ENCODE assay signal across 1 cellular context in genomic region chr16:50024684-50025543, GRCh38.
TF ChIP-seq lines count a peak whose summit lies in the region.

A gene with protein sequence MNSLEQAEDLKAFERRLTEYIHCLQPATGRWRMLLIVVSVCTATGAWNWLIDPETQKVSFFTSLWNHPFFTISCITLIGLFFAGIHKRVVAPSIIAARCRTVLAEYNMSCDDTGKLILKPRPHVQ (plus strand): TSS chr16:50025225. CDS start chr16:50025316, 91 bp downstream.

TF ChIP-seq in K562, 482 proteins besides CTCF, POLR2A, EP300 and RAD21 (continued from another document and continues in another):
- TF ChIP-seq TSHZ1 (CRISPR knock-in tag; IDR thresholded peaks at IDR 0.05) (no peak), FOXM1 (IDR thresholded peaks at IDR 0.05; ENCODE audit: low read depth) (peak; percentile 82), FOXM1 (CRISPR knock-in tag; IDR thresholded peaks at IDR 0.05; ENCODE audit: low read depth) (no peak), SETDB1 (IDR thresholded peaks at IDR 0.05; ENCODE audit: low read length) (no peak), ZNF354B (CRISPR knock-in tag; IDR thresholded peaks at IDR 0.05) (no peak), MYBL2 (IDR thresholded peaks at IDR 0.05; ENCODE audit: low read depth) (peak; percentile 81), MYBL2 (CRISPR knock-in tag; IDR thresholded peaks at IDR 0.05; ENCODE audit: borderline replicate concordance) (no peak), MAFK (IDR thresholded peaks at IDR 0.05; ENCODE audit: low read length) (no peak), ZNF41 (CRISPR knock-in tag; conservative IDR thresholded peaks at IDR 0.05) (no peak), ZNF57 (CRISPR knock-in tag; IDR thresholded peaks at IDR 0.05) (no peak), GABPB2 (CRISPR knock-in tag; conservative IDR thresholded peaks at IDR 0.05) (no peak), STAG1 (CRISPR knock-in tag; IDR thresholded peaks at IDR 0.05; ENCODE audit: borderline replicate concordance) (peak; percentile 85; the same call in 1 of the 2 replicates), MAFG (tag; conservative IDR thresholded peaks at IDR 0.05) (no peak), CEBPG (CRISPR knock-in tag; IDR thresholded peaks at IDR 0.05) (no peak), CEBPG (tag; conservative IDR thresholded peaks at IDR 0.05 in 1 of 2, IDR thresholded peaks at IDR 0.05 in 1 of 2) (no peak), C11orf30 (IDR thresholded peaks at IDR 0.05; ENCODE audit: low read depth) (peak; percentile 85), ATF1 (CRISPR knock-in tag; IDR thresholded peaks at IDR 0.05) (no peak; the same call in 1 of the 2 replicates), ATF1 (tag; IDR thresholded peaks at IDR 0.05) (peak; percentile 83), ZNF280A (IDR thresholded peaks at IDR 0.05; ENCODE audit: low read depth, partially characterized antibody) (no peak), USF1 (CRISPR knock-in tag; IDR thresholded peaks at IDR 0.05) (no peak), RNF2 (IDR thresholded peaks at IDR 0.05) (no peak), ZKSCAN8 (CRISPR knock-in tag; IDR thresholded peaks at IDR 0.05) (no peak), RBM25 (IDR thresholded peaks at IDR 0.05; ENCODE audit: low read depth, low read length, severe bottlenecking) (peak; percentile 99), PCBP1 (IDR thresholded peaks at IDR 0.05; ENCODE audit: low read depth, low read length, poor library complexity, severe bottlenecking) (no peak), ZNF77 (CRISPR knock-in tag; IDR thresholded peaks at IDR 0.05) (no peak), NEUROD1 (IDR thresholded peaks at IDR 0.05; ENCODE audit: borderline replicate concordance, low read depth, low read length, partially characterized antibody) (peak; percentile 99), HLTF (IDR thresholded peaks at IDR 0.05) (no peak), PTBP1 (IDR thresholded peaks at IDR 0.05; ENCODE audit: low read depth, low read length) (no peak), ZNF507 (tag; conservative IDR thresholded peaks at IDR 0.05) (no peak), MAFF (IDR thresholded peaks at IDR 0.05; ENCODE audit: low read length) (no peak), CBFA2T3 (IDR thresholded peaks at IDR 0.05) (0 out of 2 replicates have a peak, but pooled peaks have one; percentile 3), ZSCAN29 (IDR thresholded peaks at IDR 0.05) (no peak), JUND (IDR thresholded peaks at IDR 0.05; ENCODE audit: borderline replicate concordance, low read depth, low read length) (peak; percentile 66), JUND (tag; IDR thresholded peaks at IDR 0.05; ENCODE audit: borderline replicate concordance, low read depth, low read length) (no peak; the same call in 2 of the 3 replicates), CEBPB (tag; IDR thresholded peaks at IDR 0.05) (no peak), ZHX1 (conservative IDR thresholded peaks at IDR 0.05; ENCODE audit: low read length) (no peak), SAFB2 (IDR thresholded peaks at IDR 0.05; ENCODE audit: borderline replicate concordance, low read depth, low read length, severe bottlenecking) (no peak), ZNF23 (CRISPR knock-in tag; IDR thresholded peaks at IDR 0.05) (no peak), ZNF3 (CRISPR knock-in tag; IDR thresholded peaks at IDR 0.05) (no peak), SRSF9 (IDR thresholded peaks at IDR 0.05; ENCODE audit: borderline replicate concordance, low read depth, low read length) (no peak), RBM34 (IDR thresholded peaks at IDR 0.05; ENCODE audit: borderline replicate concordance, insufficient read depth, low read length) (no peak), THRAP3 (IDR thresholded peaks at IDR 0.05; ENCODE audit: borderline replicate concordance) (no peak), CLOCK (CRISPR knock-in tag; IDR thresholded peaks at IDR 0.05; ENCODE audit: borderline replicate concordance) (no peak)
- TF ChIP-seq, protein P1, sequence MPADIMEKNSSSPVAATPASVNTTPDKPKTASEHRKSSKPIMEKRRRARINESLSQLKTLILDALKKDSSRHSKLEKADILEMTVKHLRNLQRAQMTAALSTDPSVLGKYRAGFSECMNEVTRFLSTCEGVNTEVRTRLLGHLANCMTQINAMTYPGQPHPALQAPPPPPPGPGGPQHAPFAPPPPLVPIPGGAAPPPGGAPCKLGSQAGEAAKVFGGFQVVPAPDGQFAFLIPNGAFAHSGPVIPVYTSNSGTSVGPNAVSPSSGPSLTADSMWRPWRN (IDR thresholded peaks at IDR 0.05; ENCODE audit: low read depth) = no peak
- TF ChIP-seq, protein P2, sequence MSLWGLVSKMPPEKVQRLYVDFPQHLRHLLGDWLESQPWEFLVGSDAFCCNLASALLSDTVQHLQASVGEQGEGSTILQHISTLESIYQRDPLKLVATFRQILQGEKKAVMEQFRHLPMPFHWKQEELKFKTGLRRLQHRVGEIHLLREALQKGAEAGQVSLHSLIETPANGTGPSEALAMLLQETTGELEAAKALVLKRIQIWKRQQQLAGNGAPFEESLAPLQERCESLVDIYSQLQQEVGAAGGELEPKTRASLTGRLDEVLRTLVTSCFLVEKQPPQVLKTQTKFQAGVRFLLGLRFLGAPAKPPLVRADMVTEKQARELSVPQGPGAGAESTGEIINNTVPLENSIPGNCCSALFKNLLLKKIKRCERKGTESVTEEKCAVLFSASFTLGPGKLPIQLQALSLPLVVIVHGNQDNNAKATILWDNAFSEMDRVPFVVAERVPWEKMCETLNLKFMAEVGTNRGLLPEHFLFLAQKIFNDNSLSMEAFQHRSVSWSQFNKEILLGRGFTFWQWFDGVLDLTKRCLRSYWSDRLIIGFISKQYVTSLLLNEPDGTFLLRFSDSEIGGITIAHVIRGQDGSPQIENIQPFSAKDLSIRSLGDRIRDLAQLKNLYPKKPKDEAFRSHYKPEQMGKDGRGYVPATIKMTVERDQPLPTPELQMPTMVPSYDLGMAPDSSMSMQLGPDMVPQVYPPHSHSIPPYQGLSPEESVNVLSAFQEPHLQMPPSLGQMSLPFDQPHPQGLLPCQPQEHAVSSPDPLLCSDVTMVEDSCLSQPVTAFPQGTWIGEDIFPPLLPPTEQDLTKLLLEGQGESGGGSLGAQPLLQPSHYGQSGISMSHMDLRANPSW (CRISPR knock-in tag; IDR thresholded peaks at IDR 0.05) = no peak
- TF ChIP-seq, protein P3, sequence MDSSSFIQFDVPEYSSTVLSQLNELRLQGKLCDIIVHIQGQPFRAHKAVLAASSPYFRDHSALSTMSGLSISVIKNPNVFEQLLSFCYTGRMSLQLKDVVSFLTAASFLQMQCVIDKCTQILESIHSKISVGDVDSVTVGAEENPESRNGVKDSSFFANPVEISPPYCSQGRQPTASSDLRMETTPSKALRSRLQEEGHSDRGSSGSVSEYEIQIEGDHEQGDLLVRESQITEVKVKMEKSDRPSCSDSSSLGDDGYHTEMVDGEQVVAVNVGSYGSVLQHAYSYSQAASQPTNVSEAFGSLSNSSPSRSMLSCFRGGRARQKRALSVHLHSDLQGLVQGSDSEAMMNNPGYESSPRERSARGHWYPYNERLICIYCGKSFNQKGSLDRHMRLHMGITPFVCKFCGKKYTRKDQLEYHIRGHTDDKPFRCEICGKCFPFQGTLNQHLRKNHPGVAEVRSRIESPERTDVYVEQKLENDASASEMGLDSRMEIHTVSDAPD (CRISPR knock-in tag; IDR thresholded peaks at IDR 0.05) = no peak
- TF ChIP-seq, protein P4, sequence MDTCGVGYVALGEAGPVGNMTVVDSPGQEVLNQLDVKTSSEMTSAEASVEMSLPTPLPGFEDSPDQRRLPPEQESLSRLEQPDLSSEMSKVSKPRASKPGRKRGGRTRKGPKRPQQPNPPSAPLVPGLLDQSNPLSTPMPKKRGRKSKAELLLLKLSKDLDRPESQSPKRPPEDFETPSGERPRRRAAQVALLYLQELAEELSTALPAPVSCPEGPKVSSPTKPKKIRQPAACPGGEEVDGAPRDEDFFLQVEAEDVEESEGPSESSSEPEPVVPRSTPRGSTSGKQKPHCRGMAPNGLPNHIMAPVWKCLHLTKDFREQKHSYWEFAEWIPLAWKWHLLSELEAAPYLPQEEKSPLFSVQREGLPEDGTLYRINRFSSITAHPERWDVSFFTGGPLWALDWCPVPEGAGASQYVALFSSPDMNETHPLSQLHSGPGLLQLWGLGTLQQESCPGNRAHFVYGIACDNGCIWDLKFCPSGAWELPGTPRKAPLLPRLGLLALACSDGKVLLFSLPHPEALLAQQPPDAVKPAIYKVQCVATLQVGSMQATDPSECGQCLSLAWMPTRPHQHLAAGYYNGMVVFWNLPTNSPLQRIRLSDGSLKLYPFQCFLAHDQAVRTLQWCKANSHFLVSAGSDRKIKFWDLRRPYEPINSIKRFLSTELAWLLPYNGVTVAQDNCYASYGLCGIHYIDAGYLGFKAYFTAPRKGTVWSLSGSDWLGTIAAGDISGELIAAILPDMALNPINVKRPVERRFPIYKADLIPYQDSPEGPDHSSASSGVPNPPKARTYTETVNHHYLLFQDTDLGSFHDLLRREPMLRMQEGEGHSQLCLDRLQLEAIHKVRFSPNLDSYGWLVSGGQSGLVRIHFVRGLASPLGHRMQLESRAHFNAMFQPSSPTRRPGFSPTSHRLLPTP (IDR thresholded peaks at IDR 0.05; ENCODE audit: borderline replicate concordance, extremely low read depth, insufficient read length) = no peak
